Comparison of ENCODE assay signal across 17 cellular contexts in the genomic region with DNA sequence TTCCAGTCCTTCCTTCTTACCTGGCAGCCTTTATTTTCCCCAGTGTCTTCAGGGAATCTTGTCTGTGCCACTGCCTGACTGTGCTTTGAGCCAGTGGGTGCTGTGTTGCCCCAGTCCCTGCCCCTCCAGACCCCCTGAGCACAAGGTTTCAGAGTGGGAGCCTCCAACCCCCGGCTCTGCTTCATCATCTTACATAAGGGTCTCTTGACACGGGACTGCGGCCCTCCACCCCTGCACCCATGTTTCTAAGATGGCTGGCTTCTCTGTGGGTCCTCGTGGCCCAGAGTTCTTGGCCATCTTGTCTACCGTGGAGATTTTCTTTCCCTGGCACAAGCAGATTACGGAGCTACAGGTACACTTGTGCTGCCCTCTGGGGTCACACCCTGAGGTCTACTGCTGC.
"Had no signal": no experiment of that assay in that cellular context is flagged by ENCODE, and none has a peak within 500 bp of the region (broad histone marks: within the 10 kb centered on the region; RNA-seq: fewer than 3 reads in every experiment).

No MANE protein-coding gene starts in this region.

- H3K27ac ChIP-seq: body of pancreas, cardiac muscle cell, foreskin keratinocyte, upper lobe of right lung, VCaP had no signal

- H3K4me1 ChIP-seq: body of pancreas, foreskin keratinocyte, upper lobe of right lung had no signal

- H3K27me3 ChIP-seq: body of pancreas, cardiac muscle cell, foreskin keratinocyte, upper lobe of right lung had no signal

- H3K9me3 ChIP-seq: body of pancreas, upper lobe of right lung had no signal

- ATAC-seq: activated CD4-positive, CD25-positive, alpha-beta regulatory T cell treated with anti-CD3 and anti-CD28 coated beads, Interleukin-2, amount 50 U/mL, for 24 hours; activated T-cell treated with anti-CD3 and anti-CD28 coated beads, Interleukin-2, amount 50 U/mL, for 72 hours; body of pancreas; foreskin keratinocyte; upper lobe of right lung had no signal

- H3K36me3 ChIP-seq: cardiac muscle cell, upper lobe of right lung had no signal

- H3K4me3 ChIP-seq: body of pancreas, cardiac muscle cell, upper lobe of right lung had no signal

- DNase-seq: activated CD4-positive, alpha-beta T cell treated with anti-CD3 and anti-CD28 coated beads, Interleukin-2, amount 10 ng/mL, durations not matched to agents 24 days and 14 days; activated gamma-delta T cell; activated naive CD4-positive, alpha-beta T cell treated with anti-CD3 and anti-CD28 coated beads, Interleukin-2, amount 50 U/mL, for 16 hours; activated T-cell treated with anti-CD3 and anti-CD28 coated beads, Interleukin-2, amount 50 U/mL, for 72 hours; dermis blood vessel endothelial cell; effector CD8-positive, alpha-beta T cell; erythroblast; foreskin keratinocyte; hippocampal formation; retina; stimulated activated CD4-positive, alpha-beta T cell treated with anti-CD3 and anti-CD28 coated beads, Interleukin-4, amount 100 ng/mL, for 24 hours; stimulated activated naive CD4-positive, alpha-beta T cell treated with Interleukin-2 at 50 U/mL for 16 hours had no signal
